32 cellular contexts compared by ENCODE assay signal in the genomic region with DNA sequence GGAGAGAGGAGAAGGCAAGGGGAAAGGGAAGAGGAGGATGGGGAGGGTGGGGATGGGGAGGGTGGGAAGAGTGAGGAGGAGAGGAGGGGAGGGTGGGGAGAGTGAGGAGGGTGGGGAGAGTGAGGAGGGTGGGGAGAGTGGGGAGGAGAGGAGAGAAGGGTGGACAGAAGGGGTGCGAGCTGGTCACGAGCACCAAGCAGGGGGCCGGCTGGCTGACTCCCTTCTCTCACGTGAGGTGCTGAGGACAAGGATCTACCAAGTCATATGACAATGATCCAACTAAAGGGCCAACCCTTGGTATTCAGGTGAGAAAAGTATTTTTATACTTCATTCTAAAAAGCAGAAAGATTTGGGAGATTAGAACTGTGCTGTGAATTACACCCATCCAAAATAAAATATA.
"Had no signal": no experiment of that assay in that cellular context is flagged by ENCODE, and none has a peak within 500 bp of the region (broad histone marks: within the 10 kb centered on the region; RNA-seq: fewer than 3 reads in every experiment).

No MANE protein-coding gene starts in this region.

- ATAC-seq: activated naive CD4-positive, alpha-beta T cell treated with anti-CD3 and anti-CD28 coated beads, Interleukin-2, amount 50 U/mL, for 72 hours; activated naive CD8-positive, alpha-beta T cell treated with anti-CD3 and anti-CD28 coated beads, Interleukin-2, amount 50 U/mL, for 24 hours; activated T-cell treated with anti-CD3 and anti-CD28 coated beads, Interleukin-2, amount 50 U/mL, for 4 hours; activated T-cell treated with anti-CD3 and anti-CD28 coated beads, Interleukin-2, amount 50 U/mL, for 72 hours; activated T-helper 17 cell treated with anti-CD3 and anti-CD28 coated beads, Interleukin-2, amount 50 U/mL, for 72 hours; body of pancreas had no signal

- H3K27ac ChIP-seq: body of pancreas, brain microvascular endothelial cell, breast epithelium, cardiac muscle cell had no signal

- H3K4me3 ChIP-seq: adrenal gland, ascending aorta, body of pancreas, breast epithelium, cardiac muscle cell had no signal

- H3K36me3 ChIP-seq: breast epithelium, cardiac muscle cell had no signal

- DNase-seq: activated effector memory CD4-positive, alpha-beta T cell treated with anti-CD3 and anti-CD28 coated beads, Interleukin-2, amount 50 U/mL, for 16 hours; activated effector memory CD4-positive, alpha-beta T cell treated with Interleukin-2 at 50 U/mL for 16 hours; activated gamma-delta T cell; activated gamma-delta T cell treated with Interleukin-2 at 50 U/mL for 16 hours; activated naive CD4-positive, alpha-beta T cell; activated naive CD4-positive, alpha-beta T cell treated with anti-CD3 and anti-CD28 coated beads for 36 hours; activated naive CD4-positive, alpha-beta T cell treated with anti-CD3 and anti-CD28 coated beads, Interleukin-2, amount 10 ng/mL, durations not matched to agents 7 days and 5 days; activated naive CD4-positive, alpha-beta T cell treated with anti-CD3 and anti-CD28 coated beads, Interleukin-2, amount 50 U/mL, for 16 hours; activated naive CD4-positive, alpha-beta T cell treated with Interleukin-2 at 50 U/mL for 16 hours; activated naive CD8-positive, alpha-beta T cell treated with anti-CD3 and anti-CD28 coated beads for 36 hours; activated naive CD8-positive, alpha-beta T cell treated with anti-CD3 and anti-CD28 coated beads, Interleukin-2, amount 10 ng/mL, durations not matched to agents 7 days and 5 days; activated naive CD8-positive, alpha-beta T cell treated with anti-CD3 and anti-CD28 coated beads, Interleukin-2, amount 50 U/mL, for 24 hours; activated T-cell treated with anti-CD3 and anti-CD28 coated beads, Interleukin-2, amount 50 U/mL, for 1 hour; activated T-cell treated with anti-CD3 and anti-CD28 coated beads, Interleukin-2, amount 50 U/mL, for 24 hours; activated T-cell treated with anti-CD3 and anti-CD28 coated beads, Interleukin-2, amount 50 U/mL, for 4 hours; activated T-cell treated with anti-CD3 and anti-CD28 coated beads, Interleukin-2, amount 50 U/mL, for 48 hours; activated T-cell treated with anti-CD3 and anti-CD28 coated beads, Interleukin-2, amount 50 U/mL, for 72 hours; adrenal gland; amniotic stem cell; amygdala; anterior cingulate cortex; aorta; body of pancreas; brain microvascular endothelial cell; caudate nucleus; central memory CD4-positive, alpha-beta T cell; cerebellar nuclear complex had no signal

- H3K27me3 ChIP-seq: adrenal gland, ascending aorta, body of pancreas, brain microvascular endothelial cell, breast epithelium, cardiac muscle cell had no signal

- H3K9me3 ChIP-seq: adrenal gland, ascending aorta, body of pancreas, breast epithelium had no signal
